16 cellular contexts compared by ENCODE assay signal in the genomic region with DNA sequence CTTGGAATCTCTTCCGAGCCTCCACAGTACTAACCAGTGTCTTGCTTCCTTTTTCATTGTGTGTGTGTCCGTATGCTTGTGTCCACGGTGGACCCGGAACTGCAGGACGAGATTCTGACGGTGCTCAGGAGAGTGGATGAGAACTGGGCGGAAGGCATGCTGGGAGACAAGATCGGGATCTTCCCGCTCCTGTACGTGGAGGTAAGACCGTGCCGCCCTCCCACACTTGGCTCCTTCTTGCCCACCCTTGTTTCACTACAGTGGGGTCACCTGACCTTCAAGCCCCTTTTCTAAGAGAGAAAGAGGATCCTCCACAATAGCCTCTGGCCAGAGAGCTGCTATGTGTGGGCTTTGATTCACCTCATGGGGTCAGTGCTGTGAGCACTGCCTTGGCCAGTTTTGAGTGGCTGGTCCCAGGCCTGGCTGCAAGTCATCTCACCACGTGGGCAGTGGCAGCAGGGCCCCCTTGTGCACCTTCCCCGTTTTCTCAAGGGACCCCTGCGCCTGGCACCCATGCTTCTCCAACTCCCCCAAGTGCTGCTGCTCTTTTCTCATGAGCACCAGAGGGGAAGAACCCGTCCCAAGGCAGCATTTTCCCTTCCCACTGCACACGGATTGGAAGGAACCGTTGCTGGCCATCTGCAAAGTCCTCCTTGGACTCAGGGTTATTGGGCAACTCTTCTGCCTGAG.
DNase-seq lines count a peak whose midpoint lies in the region; ATAC-seq and TF ChIP-seq lines count a peak whose summit lies in the region.
"Had no signal": no experiment of that assay in that cellular context is flagged by ENCODE, and none has a peak within 500 bp of the region (broad histone marks: within the 10 kb centered on the region; RNA-seq: fewer than 3 reads in every experiment).

No MANE protein-coding gene starts in this region.

- H3K27ac ChIP-seq in ovary, result no peak overlapping the region

- H3K4me3 ChIP-seq in ovary, result no peak overlapping the region

- H3K36me3 ChIP-seq in ovary, result no peaks in the 10 kb centered on the region

- 91 to 93% (median 93%) methylated on average over 18 of the region's 18 CpGs for WGBS in ovary, 3 donors

- peaks cover 1% of the 10 kb centered on the region for H3K4me1 ChIP-seq in ovary (ENCODE audit: insufficient read depth)

- H3K9me3 ChIP-seq in ovary, result no peaks in the 10 kb centered on the region

- peak; percentile 44 for DNase-seq in activated effector memory CD4-positive, alpha-beta T cell treated with anti-CD3 and anti-CD28 coated beads, Interleukin-2, amount 50 U/mL, for 16 hours
- DNase-seq in activated effector memory CD4-positive, alpha-beta T cell treated with Interleukin-2 at 50 U/mL for 16 hours, result no peak
- DNase-seq in islet precursor cell, result peak; percentile 40
- peak in 3 of 5 donors; percentile 2 to 12 (median 11) for DNase-seq in ovary
- DNase-seq in GM19238 (ENCODE audit: insufficient read length, low spot score), result no peak
- DNase-seq in activated CD4-positive, alpha-beta T cell treated with anti-CD3 and anti-CD28 coated beads, Interleukin-2, amount 50 U/mL, for 1 hour, result no peak
- DNase-seq: 8988T, HCEC 1CT, KBM-7, NCI-H1436, NCI-H510A treated with DMSO at 0.1 percent for 48 hours, NCI-H82, SHP77 had no signal

- no peak for TF ChIP-seq POLR2A in ovary (IDR thresholded peaks at IDR 0.05)

- ATAC-seq in GM18907 (IDR thresholded peaks at IDR 0.05; ENCODE audit: unreplicated experiment) (no peak), HG03196 (IDR thresholded peaks at IDR 0.05; ENCODE audit: unreplicated experiment) (no peak)
- ATAC-seq: CD8-positive, alpha-beta T cell had no signal

- TF ChIP-seq EP300 in ovary (IDR thresholded peaks at IDR 0.05), result no peak

- intact Hi-C loops in ovary (cut with DNase I), result no loop called here

- H3K27me3 ChIP-seq in ovary, result no peaks in the 10 kb centered on the region

- no peak for TF ChIP-seq CTCF in ovary (IDR thresholded peaks at IDR 0.05)

Comparison
In these comparisons a context has a peak if more than half of its experiments do, and no peak if none do; other contexts are left out.
1. DNase-seq: peak in activated effector memory CD4-positive, alpha-beta T cell treated with anti-CD3 and anti-CD28 coated beads, Interleukin-2, amount 50 U/mL, for 16 hours (single experiment), islet precursor cell (single experiment) and ovary (3 of 5); none in activated effector memory CD4-positive, alpha-beta T cell treated with Interleukin-2 at 50 U/mL for 16 hours (single experiment), GM19238 (single experiment) and activated CD4-positive, alpha-beta T cell treated with anti-CD3 and anti-CD28 coated beads, Interleukin-2, amount 50 U/mL, for 1 hour (single experiment).